In the genomic region with DNA sequence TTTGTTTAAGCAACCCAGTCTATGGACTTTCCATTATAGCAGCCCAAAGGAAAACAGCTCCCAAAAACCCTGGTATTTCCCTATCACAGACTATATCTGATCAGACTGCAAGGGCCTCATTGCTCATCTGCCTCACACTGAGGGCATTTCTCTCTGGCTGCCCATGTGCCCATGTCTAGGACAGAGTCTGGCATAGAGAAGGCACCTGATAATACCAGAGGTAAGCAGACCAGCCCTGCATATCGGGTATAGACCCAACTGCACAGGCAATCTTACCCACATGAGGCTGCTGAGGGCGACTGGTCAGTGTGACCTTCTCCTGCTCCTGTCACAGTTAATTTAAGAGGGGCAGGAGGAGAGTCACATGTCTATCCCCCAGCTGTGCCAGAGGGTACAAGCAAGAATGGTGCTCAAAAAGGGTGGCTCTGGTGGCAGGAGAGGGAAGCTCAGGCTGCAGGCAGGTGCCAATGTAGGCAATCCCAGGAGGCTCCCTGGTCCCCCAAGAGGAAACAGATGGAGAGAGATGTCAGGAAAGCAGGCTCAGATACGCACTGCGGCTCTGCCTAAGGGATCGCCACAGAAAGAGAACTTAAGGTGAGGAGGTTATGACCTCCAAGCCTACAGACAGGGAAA, we compare ENCODE assay signal across 8 cellular contexts. TPM values are rescaled to one million over a fixed set of nuclear protein-coding genes. Genes with fewer than 3 reads are reported as not detected.
DNase-seq lines count a peak whose midpoint lies in the region; ATAC-seq, FAIRE-seq and TF ChIP-seq lines count a peak whose summit lies in the region.

No MANE protein-coding gene starts in this region.

- intact Hi-C loops in GM12878 (cut with micrococcal nuclease; ENCODE audit: unreplicated experiment) = no loop called here

- H3K9me3 ChIP-seq in BLaER1 treated with 17β-estradiol and CSF1 and Interleukin-3, amounts not matched to agents 10 nM and 100 nM (replicated peaks in 1 of 11) = no peaks in the 10 kb centered on the region
- H3K9me3 ChIP-seq in GM12878 (replicated peaks; ENCODE audit: control insufficient read depth, insufficient read depth, low read length) = no peaks in the 10 kb centered on the region

- H3K27ac ChIP-seq in BLaER1 treated with 17β-estradiol and CSF1 and Interleukin-3, amounts not matched to agents 10 nM and 100 nM = peak overlapping the region; percentile 94 to 100 (median 96); a peak in 21 of 22 replicates
- peak overlapping the region; percentile 71; the same call in 1 of the 2 replicates for H3K27ac ChIP-seq in GM12878 (ENCODE audit: control insufficient read depth, insufficient read depth)

- RAD21 ChIA-PET in GM12878 (lab: Charles Lee; ENCODE audit: unreplicated experiment) = interaction anchor here (0.8 to 2.0 kb wide), 5 partner anchors 16 to 122 kb away, joined by 3 to 6 read pairs (median 3); no protein-coding TSS in a partner anchor

- no peaks in the 10 kb centered on the region for H3K27me3 ChIP-seq in BLaER1 treated with 17β-estradiol and CSF1 and Interleukin-3, amounts not matched to agents 10 nM and 100 nM
- H3K27me3 ChIP-seq in GM12878 (replicated peaks in 1 of 2; ENCODE audit: control insufficient read depth in 2 of 2, insufficient read depth in 2 of 2, low read length in 1 of 2) = no peaks in the 10 kb centered on the region

- H3K4me3 ChIP-seq in BLaER1 treated with 17β-estradiol and CSF1 and Interleukin-3, amounts not matched to agents 10 nM and 100 nM = peak overlapping the region; percentile 85 to 99 (median 97)
- peak overlapping the region; percentile 76 for H3K4me3 ChIP-seq in GM12878

- TF ChIP-seq POLR2A in GM12878 (IDR thresholded peaks at IDR 0.05; ENCODE audit: low read depth, low read length) (no peak), GM12892 (IDR thresholded peaks at IDR 0.05; ENCODE audit: low read depth, low read length) (no peak)

- peaks cover 73 to 83% (median 74%) of the 10 kb centered on the region in 10 experiments for H3K4me1 ChIP-seq in BLaER1 treated with 17β-estradiol and CSF1 and Interleukin-3, amounts not matched to agents 10 nM and 100 nM
- peaks cover 45% of the 10 kb centered on the region for H3K4me1 ChIP-seq in GM12878 (ENCODE audit: control insufficient read depth, insufficient read depth, low read length)

- SMC1A ChIA-PET in GM12878 (lab: Charles Lee; ENCODE audit: uncharacterized antibody, unreplicated experiment) = interaction anchor here (0.8 to 4.9 kb wide), 16 partner anchors 9 to 150 kb away, joined by 3 to 20 read pairs (median 4); a partner anchor contains a TSS

- peak overlapping the region; percentile 94 to 99 (median 97) for H3K27ac Mint-ChIP-seq in IgD-negative memory B cell

- 56% methylated on average over 5 of the region's 5 CpGs for WGBS in GM12878 (ENCODE audit: insufficient coverage, insufficient replicate concordance, low lambda C conversion rate, missing lambda C conversion rate)

- H4K20me1 ChIP-seq in BLaER1 treated with 17β-estradiol and CSF1 and Interleukin-3, amounts not matched to agents 10 nM and 100 nM = peaks cover 27 to 78% (median 56%) of the 10 kb centered on the region in 11 experiments; a peak in 21 of 22 replicates
- H4K20me1 ChIP-seq in GM12878 (ENCODE audit: control insufficient read depth, insufficient read depth) = no peaks in the 10 kb centered on the region

- peak overlapping the region; percentile 97 to 100 (median 99) for H3K4me2 ChIP-seq in BLaER1 treated with 17β-estradiol and CSF1 and Interleukin-3, amounts not matched to agents 10 nM and 100 nM
- H3K4me2 ChIP-seq in GM12878 (ENCODE audit: control insufficient read depth, insufficient read depth) = peak overlapping the region; percentile 97

- no TSS peak for BruUV-seq in GM12878 (replicated peaks; lab: Mats Ljungman, UMichigan)

- TF ChIP-seq EP300 in GM12878 (IDR thresholded peaks at IDR 0.05; ENCODE audit: borderline replicate concordance in 1 of 2, control insufficient read depth in 1 of 2, low read depth in 2 of 2, low read length in 2 of 2) = no peak

- H3K9ac ChIP-seq in BLaER1 treated with 17β-estradiol and CSF1 and Interleukin-3, amounts not matched to agents 10 nM and 100 nM = peak overlapping the region; percentile 88 to 99 (median 96)
- peak overlapping the region; percentile 82 for H3K9ac ChIP-seq in GM12878 (ENCODE audit: control insufficient read depth, insufficient read depth, low read length)

- POLR2A ChIA-PET in GM12878 (lab: Charles Lee) = interaction anchor here (0.6 to 1.4 kb wide), 6 partner anchors 16 to 257 kb away, joined by 3 to 7 read pairs (median 4); a partner anchor contains a TSS

- no peak for DNase-seq in GM12878 (ENCODE audit: low read depth, low spot score)
- peak; percentile 82 for DNase-seq in mesenteric fat pad (ENCODE audit: low spot score)
- DNase-seq in GM12892 (ENCODE audit: insufficient read length) = no peak
- DNase-seq in HTR-8/SVneo (ENCODE audit: insufficient read length, low spot score) = no peak
- no peak for DNase-seq in epidermal melanocyte (ENCODE audit: insufficient read length, low spot score)
- DNase-seq in islet precursor cell = no peak

- in situ Hi-C loops in GM12878 (cut with MboI) = no loop called here

- no peaks in the 10 kb centered on the region for H3K9me3 Mint-ChIP-seq in IgD-negative memory B cell

- peaks cover 5% of the 10 kb centered on the region for H3K36me3 Mint-ChIP-seq in IgD-negative memory B cell

- H2AFZ ChIP-seq in GM12878 (ENCODE audit: control insufficient read depth, low read depth, low read length) = no peak overlapping the region

- no peak for TF ChIP-seq RAD21 in GM12878 (IDR thresholded peaks at IDR 0.05; ENCODE audit: insufficient read depth, low read depth, low read length)

- H3K36me3 ChIP-seq in BLaER1 treated with 17β-estradiol and CSF1 and Interleukin-3, amounts not matched to agents 10 nM and 100 nM = peaks cover 6 to 15% (median 13%) of the 10 kb centered on the region in 11 experiments
- H3K36me3 ChIP-seq in GM12878 (ENCODE audit: control insufficient read depth in 2 of 2, insufficient read depth in 2 of 2, low read length in 1 of 2) = no peaks in the 10 kb centered on the region; a peak in 3 of 4 replicates

- no peak for FAIRE-seq in GM12878 (lab: Jason Lieb, UNC)
- FAIRE-seq in GM12892 (lab: Jason Lieb, UNC) = no peak
- FAIRE-seq in HTR-8/SVneo (lab: Jason Lieb, UNC) = no peak

- peak in 1 of 3 experiments; percentile 16; a peak in 1 of 6 replicates for TF ChIP-seq CTCF in GM12878 (IDR thresholded peaks at IDR 0.05 in 2 of 3, conservative IDR thresholded peaks at IDR 0.05 in 1 of 3; ENCODE audit: control insufficient read depth in 2 of 3, extremely low read depth in 1 of 3, insufficient read depth in 1 of 3, low read depth in 3 of 3, low read length in 3 of 3)

- no peak for ATAC-seq in GM12878

- H3K4me3 Mint-ChIP-seq in IgD-negative memory B cell = peak overlapping the region; percentile 69 to 94 (median 87)

- H3K4me1 Mint-ChIP-seq in IgD-negative memory B cell = peaks cover 50 to 68% (median 68%) of the 10 kb centered on the region in 3 donors

- peaks cover 4% of the 10 kb centered on the region for H3K27me3 Mint-ChIP-seq in IgD-negative memory B cell

- CTCF ChIA-PET in GM12878 (lab: Yijun Ruan, JAX) = interaction anchor here (0.5 to 4.4 kb wide), 6 partner anchors 24 to 150 kb away, joined by 3 to 27 read pairs (median 4); a partner anchor contains a TSS

- H3K79me2 ChIP-seq in GM12878 (ENCODE audit: control insufficient read depth, insufficient read depth, low read length) = peaks cover 76% of the 10 kb centered on the region

RNA-seq across cellular contexts. Expression of a gene that starts 3.1 kb away (rescaled TPM):
- polyA plus RNA-seq in IgD-negative memory B cell = 79.9 TPM
- total RNA-seq in GM12878 (2013; cell fraction: nucleolus; rRNA removed) = 19.2 and 23.9 TPM in 2 replicates
- 14.2 TPM in 2 replicates for total RNA-seq in GM12878 (2014; rRNA removed)
- 6.4 and 6.7 TPM in 2 replicates for total RNA-seq in GM12878 (2014; rRNA removed; fragmentation: Illumina TruSeq; extraction: Trizol)
- 12.0 and 12.1 TPM in 2 replicates for total RNA-seq in GM12878 (2021)
- 7.8 TPM for polyA plus RNA-seq in GM12878 (2011; ENCODE audit: low read depth)
- 5.9 and 11.1 TPM in 2 replicates for polyA plus RNA-seq in GM12878 (2011; rRNA removed)
- polyA plus RNA-seq in GM12878 (2011; cell fraction: cytosol; rRNA removed) = 15.2 and 18.9 TPM in 2 replicates
- 18.3 and 26.2 TPM in 2 replicates for polyA plus RNA-seq in GM12878 (2011; cell fraction: nucleus; rRNA removed)
- polyA plus RNA-seq in GM12878 (2012) = 17.7 and 20.8 TPM in 2 replicates
- 3.0 and 7.3 TPM in 2 replicates for polyA plus RNA-seq in GM12878 (2014; fragmentation: Illumina TruSeq; extraction: Trizol)
- under 1 TPM; 0.32 to 0.77 TPM for polyA plus RNA-seq in GM12878 (2014; fragmentation: Nextera tagmentation; extraction: Ambion mirVana)
- polyA plus RNA-seq in GM12878 (2014; rRNA removed) = 9.3 TPM in 2 replicates
- polyA plus RNA-seq in GM12878 (2016; fragmentation: Nextera tagmentation; extraction: Ambion mirVana) = 1 to 10 TPM; 4.9 to 7.0 TPM
- polyA minus RNA-seq in GM12878 (2011; rRNA and poly(A)+ RNA removed) = 17.1 and 27.4 TPM in 2 replicates
- 6.5 and 11.8 TPM in 2 replicates for polyA minus RNA-seq in GM12878 (2011; cell fraction: cytosol; rRNA and poly(A)+ RNA removed)
- 16.4 and 17.9 TPM in 2 replicates for polyA minus RNA-seq in GM12878 (2011; cell fraction: nucleus; rRNA and poly(A)+ RNA removed)
- 130 TPM for total RNA-seq in mesenteric fat pad
- 14.0 TPM for polyA plus RNA-seq in GM12892 (2012; ENCODE audit: missing spikeins)

RNA-seq across cellular contexts. Expression of a gene that starts 42.1 kb away (rescaled TPM):
- not detected for polyA plus RNA-seq in IgD-negative memory B cell
- 0.12 TPM in 1 of 2 replicates, not detected in the other for total RNA-seq in GM12878 (2013; cell fraction: nucleolus; rRNA removed)
- 0.16 and 0.17 TPM in 2 replicates for total RNA-seq in GM12878 (2014; rRNA removed)
- total RNA-seq in GM12878 (2014; rRNA removed; fragmentation: Illumina TruSeq; extraction: Trizol) = 0.18 and 0.23 TPM in 2 replicates
- 0.38 and 0.40 TPM in 2 replicates for total RNA-seq in GM12878 (2021)
- polyA plus RNA-seq in GM12878 (2011; ENCODE audit: low read depth) = 0.16 TPM
- 0.01 and 0.03 TPM in 2 replicates for polyA plus RNA-seq in GM12878 (2011; rRNA removed)
- 0.03 and 0.08 TPM in 2 replicates for polyA plus RNA-seq in GM12878 (2011; cell fraction: cytosol; rRNA removed)
- 0.30 and 0.37 TPM in 2 replicates for polyA plus RNA-seq in GM12878 (2011; cell fraction: nucleus; rRNA removed)
- 0.20 and 0.28 TPM in 2 replicates for polyA plus RNA-seq in GM12878 (2012)
- 0.14 and 0.24 TPM in 2 replicates for polyA plus RNA-seq in GM12878 (2014; fragmentation: Illumina TruSeq; extraction: Trizol)
- under 1 TPM in 1 of 2 experiments, not detected in 1; 0.05 TPM for polyA plus RNA-seq in GM12878 (2014; fragmentation: Nextera tagmentation; extraction: Ambion mirVana)
- 0.08 and 0.27 TPM in 2 replicates for polyA plus RNA-seq in GM12878 (2014; rRNA removed)
- under 1 TPM; 0.04 to 0.05 TPM for polyA plus RNA-seq in GM12878 (2016; fragmentation: Nextera tagmentation; extraction: Ambion mirVana)
- 0.07 and 0.21 TPM in 2 replicates for polyA minus RNA-seq in GM12878 (2011; rRNA and poly(A)+ RNA removed)
- not detected in 2 replicates for polyA minus RNA-seq in GM12878 (2011; cell fraction: cytosol; rRNA and poly(A)+ RNA removed)
- polyA minus RNA-seq in GM12878 (2011; cell fraction: nucleus; rRNA and poly(A)+ RNA removed) = 0.12 and 0.29 TPM in 2 replicates
- total RNA-seq in mesenteric fat pad = 0.10 TPM
- polyA plus RNA-seq in GM12892 (2012; ENCODE audit: missing spikeins) = 0.89 TPM

RNA-seq across cellular contexts. Expression of a gene that starts 42.8 kb away (rescaled TPM):
- polyA plus RNA-seq in IgD-negative memory B cell (5.5 TPM), GM12878 (2011; rRNA removed) (1.1 and 1.2 TPM in 2 replicates), GM12878 (2014; fragmentation: Illumina TruSeq; extraction: Trizol) (1.6 and 2.1 TPM in 2 replicates), GM12878 (2014; fragmentation: Nextera tagmentation; extraction: Ambion mirVana) (under 1 TPM; 0.62 to 0.68 TPM), GM12878 (2014; rRNA removed) (3.2 and 3.8 TPM in 2 replicates), GM12878 (2016; fragmentation: Nextera tagmentation; extraction: Ambion mirVana) (1 to 10 TPM; 1.0 to 1.2 TPM)
- total RNA-seq in GM12878 (2013; cell fraction: nucleolus; rRNA removed) = 10.3 and 13.6 TPM in 2 replicates
- total RNA-seq in GM12878 (2014; rRNA removed) (0.93 and 2.2 TPM in 2 replicates), GM12878 (2014; rRNA removed; fragmentation: Illumina TruSeq; extraction: Trizol) (0.67 and 1.1 TPM in 2 replicates), GM12878 (2021) (2.6 and 2.7 TPM in 2 replicates), mesenteric fat pad (3.1 TPM)
- polyA plus RNA-seq in GM12878 (2011; ENCODE audit: low read depth) = 2.2 TPM
- 0.69 and 1.0 TPM in 2 replicates for polyA plus RNA-seq in GM12878 (2011; cell fraction: cytosol; rRNA removed)
- 7.0 and 7.7 TPM in 2 replicates for polyA plus RNA-seq in GM12878 (2011; cell fraction: nucleus; rRNA removed)
- 2.8 and 3.8 TPM in 2 replicates for polyA plus RNA-seq in GM12878 (2012)
- 1.1 and 2.0 TPM in 2 replicates for polyA minus RNA-seq in GM12878 (2011; rRNA and poly(A)+ RNA removed)
- not detected in 2 replicates for polyA minus RNA-seq in GM12878 (2011; cell fraction: cytosol; rRNA and poly(A)+ RNA removed)
- 2.0 and 2.4 TPM in 2 replicates for polyA minus RNA-seq in GM12878 (2011; cell fraction: nucleus; rRNA and poly(A)+ RNA removed)
- polyA plus RNA-seq in GM12892 (2012; ENCODE audit: missing spikeins) = 3.8 TPM

RNA-seq across cellular contexts. Expression of a gene that starts 42.9 kb away (rescaled TPM):
- polyA plus RNA-seq in IgD-negative memory B cell = 33.3 TPM
- total RNA-seq in GM12878 (2013; cell fraction: nucleolus; rRNA removed) = 58.3 and 75.7 TPM in 2 replicates
- 27.6 and 28.0 TPM in 2 replicates for total RNA-seq in GM12878 (2014; rRNA removed)
- 16.7 and 16.8 TPM in 2 replicates for total RNA-seq in GM12878 (2014; rRNA removed; fragmentation: Illumina TruSeq; extraction: Trizol)
- 29.3 and 32.9 TPM in 2 replicates for total RNA-seq in GM12878 (2021)
- polyA plus RNA-seq in GM12878 (2011; ENCODE audit: low read depth) = 21.6 TPM
- 20.6 and 28.8 TPM in 2 replicates for polyA plus RNA-seq in GM12878 (2011; rRNA removed)
- 25.5 and 35.6 TPM in 2 replicates for polyA plus RNA-seq in GM12878 (2011; cell fraction: cytosol; rRNA removed)
- polyA plus RNA-seq in GM12878 (2011; cell fraction: nucleus; rRNA removed) = 131 and 134 TPM in 2 replicates
- 19.5 and 23.4 TPM in 2 replicates for polyA plus RNA-seq in GM12878 (2012)
- polyA plus RNA-seq in GM12878 (2014; fragmentation: Illumina TruSeq; extraction: Trizol) = 23.2 and 25.1 TPM in 2 replicates
- 1 to 10 TPM; 3.6 to 5.0 TPM for polyA plus RNA-seq in GM12878 (2014; fragmentation: Nextera tagmentation; extraction: Ambion mirVana)
- polyA plus RNA-seq in GM12878 (2014; rRNA removed) = 32.7 and 35.1 TPM in 2 replicates
- 10 to 100 TPM; 18.0 to 23.2 TPM for polyA plus RNA-seq in GM12878 (2016; fragmentation: Nextera tagmentation; extraction: Ambion mirVana)
- 17.7 and 29.2 TPM in 2 replicates for polyA minus RNA-seq in GM12878 (2011; rRNA and poly(A)+ RNA removed)
- polyA minus RNA-seq in GM12878 (2011; cell fraction: cytosol; rRNA and poly(A)+ RNA removed) = 8.6 and 9.8 TPM in 2 replicates
- polyA minus RNA-seq in GM12878 (2011; cell fraction: nucleus; rRNA and poly(A)+ RNA removed) = 36.4 and 47.1 TPM in 2 replicates
- total RNA-seq in mesenteric fat pad = 58.7 TPM
- polyA plus RNA-seq in GM12892 (2012; ENCODE audit: missing spikeins) = 24.0 TPM
